In genomic region chr11:68115285-68115684, GRCh38 we compare ENCODE assay signal across 17 cellular contexts. TPM values are rescaled to one million over a fixed set of nuclear protein-coding genes. Genes with fewer than 3 reads are reported as not detected.
DNase-seq lines count a peak whose midpoint lies in the region; ATAC-seq and TF ChIP-seq lines count a peak whose summit lies in the region.
"Had no signal": no experiment of that assay in that cellular context is flagged by ENCODE, and none has a peak within 500 bp of the region (broad histone marks: within the 10 kb centered on the region; RNA-seq: fewer than 3 reads in every experiment).

No MANE protein-coding gene starts in this region.

- H3K27me3 ChIP-seq in right cardiac atrium (ENCODE audit: control insufficient read depth, insufficient read depth) (no peaks in the 10 kb centered on the region), lower lobe of right lung (ENCODE audit: low read depth) (no peaks in the 10 kb centered on the region), upper lobe of left lung (no peaks in the 10 kb centered on the region)
- H3K27me3 ChIP-seq: gastrocnemius medialis had no signal

- H3K27ac ChIP-seq in right cardiac atrium (ENCODE audit: low read length) (no peak overlapping the region), lower lobe of right lung (peak overlapping the region; percentile 32), upper lobe of left lung (peak overlapping the region in 1 of 4 donors; percentile 35)
- H3K27ac ChIP-seq: C4-2B, gastrocnemius medialis had no signal

- H3K27me3 Mint-ChIP-seq in activated T-helper 2 cell treated with anti-CD3 and anti-CD28 coated beads, Interferon-gamma antibody, Interleukin-2, Interleukin-4, amounts not matched to agents 10 μg/mL and 5 μg/mL and 100 μg/mL, durations not matched to agents 14 hours and 24 hours and 36 hours (ENCODE audit: low read depth), result no peaks in the 10 kb centered on the region
- H3K27me3 Mint-ChIP-seq: activated CD8-positive, alpha-beta T cell treated with anti-CD3 and anti-CD28 coated beads for 36 hours had no signal

- peaks cover 17% of the 10 kb centered on the region for H3K4me1 Mint-ChIP-seq in activated T-helper 2 cell treated with anti-CD3 and anti-CD28 coated beads, Interferon-gamma antibody, Interleukin-2, Interleukin-4, amounts not matched to agents 10 μg/mL and 5 μg/mL and 100 μg/mL, durations not matched to agents 14 hours and 24 hours and 36 hours (ENCODE audit: low read depth)

- no peak overlapping the region for H3K4me3 Mint-ChIP-seq in activated T-helper 2 cell treated with anti-CD3 and anti-CD28 coated beads, Interferon-gamma antibody, Interleukin-2, Interleukin-4, amounts not matched to agents 10 μg/mL and 5 μg/mL and 100 μg/mL, durations not matched to agents 14 hours and 24 hours and 36 hours (ENCODE audit: low read depth)
- H3K4me3 Mint-ChIP-seq: activated CD8-positive, alpha-beta T cell treated with anti-CD3 and anti-CD28 coated beads for 36 hours had no signal

- no peak overlapping the region for H3K4me3 ChIP-seq in right cardiac atrium (ENCODE audit: low read length)
- no peak overlapping the region for H3K4me3 ChIP-seq in lower lobe of right lung
- H3K4me3 ChIP-seq in upper lobe of left lung, result no peak overlapping the region
- H3K4me3 ChIP-seq: gastrocnemius medialis, lung had no signal

- H3K9me3 ChIP-seq in right cardiac atrium (ENCODE audit: control insufficient read depth, low read length) (no peaks in the 10 kb centered on the region), lower lobe of right lung (no peaks in the 10 kb centered on the region), upper lobe of left lung (no peaks in the 10 kb centered on the region)
- H3K9me3 ChIP-seq: gastrocnemius medialis had no signal

- H3K4me1 ChIP-seq in right cardiac atrium (ENCODE audit: control insufficient read depth, insufficient read depth, low read length) (peaks cover 4% of the 10 kb centered on the region), lower lobe of right lung (peaks cover 39% of the 10 kb centered on the region), upper lobe of left lung (peaks cover 21 to 45% (median 30%) of the 10 kb centered on the region in 4 donors)

- DNase-seq in Right ventricle myocardium inferior (ENCODE audit: missing footprints) (no peak), right cardiac atrium (no peak), UCSD-AML1 (lab: John Stamatoyannopoulos, UW; ENCODE audit: unreplicated experiment) (peak; percentile 34), lower lobe of right lung (no peak), upper lobe of left lung (no peak), NCI-H1930 (lab: John Stamatoyannopoulos, UW) (no peak)
- DNase-seq in activated T-helper 2 cell treated with anti-CD3 and anti-CD28 coated beads, Interferon-gamma antibody, Interleukin-2, Interleukin-4, amounts not matched to agents 10 μg/mL and 5 μg/mL and 100 μg/mL, durations not matched to agents 14 hours and 24 hours and 36 hours (ENCODE audit: low spot score), result no peak
- DNase-seq in activated CD4-positive, alpha-beta T cell treated with anti-CD3 and anti-CD28 coated beads, Interleukin-2, amount 50 U/mL, for 1 hour, result no peak
- DNase-seq: 8988T; activated CD8-positive, alpha-beta T cell treated with anti-CD3 and anti-CD28 coated beads for 36 hours; DMS79; gastrocnemius medialis; retina; SHP77 treated with DMSO at 0.1 percent for 48 hours; stimulated activated CD4-positive, alpha-beta T cell treated with anti-CD3 and anti-CD28 coated beads, Interleukin-2, amount 100 ng/mL, for 24 hours had no signal

- ATAC-seq in Right ventricle myocardium inferior (peak; percentile 53), right cardiac atrium (no peak), lower lobe of right lung (peak; percentile 30 to 80), upper lobe of left lung (ENCODE audit: low FRiP score in 2 of 2) (peak; percentile 76)
- ATAC-seq: activated CD8-positive, alpha-beta T cell treated with anti-CD3 and anti-CD28 coated beads for 36 hours; gastrocnemius medialis had no signal

- TF ChIP-seq POLR2A in upper lobe of left lung (IDR thresholded peaks at IDR 0.05), result peak in 1 of 4 donors; percentile 10

- peaks cover 19% of the 10 kb centered on the region for H3K36me3 Mint-ChIP-seq in activated T-helper 2 cell treated with anti-CD3 and anti-CD28 coated beads, Interferon-gamma antibody, Interleukin-2, Interleukin-4, amounts not matched to agents 10 μg/mL and 5 μg/mL and 100 μg/mL, durations not matched to agents 14 hours and 24 hours and 36 hours (ENCODE audit: low read depth)

- H3K27ac Mint-ChIP-seq in activated T-helper 2 cell treated with anti-CD3 and anti-CD28 coated beads, Interferon-gamma antibody, Interleukin-2, Interleukin-4, amounts not matched to agents 10 μg/mL and 5 μg/mL and 100 μg/mL, durations not matched to agents 14 hours and 24 hours and 36 hours, result no peak overlapping the region
- H3K27ac Mint-ChIP-seq: activated CD8-positive, alpha-beta T cell treated with anti-CD3 and anti-CD28 coated beads for 36 hours had no signal

- 61% methylated on average over 1 of the region's 1 CpG for WGBS in right cardiac atrium
- WGBS in upper lobe of left lung, 2 donors, result 64 to 71% methylated on average over 1 of the region's 1 CpG

- H3K36me3 ChIP-seq in lower lobe of right lung (no peaks in the 10 kb centered on the region), upper lobe of left lung (no peaks in the 10 kb centered on the region)
- H3K36me3 ChIP-seq: gastrocnemius medialis had no signal

- no peaks in the 10 kb centered on the region for H3K9me3 Mint-ChIP-seq in activated T-helper 2 cell treated with anti-CD3 and anti-CD28 coated beads, Interferon-gamma antibody, Interleukin-2, Interleukin-4, amounts not matched to agents 10 μg/mL and 5 μg/mL and 100 μg/mL, durations not matched to agents 14 hours and 24 hours and 36 hours
- H3K9me3 Mint-ChIP-seq: activated CD8-positive, alpha-beta T cell treated with anti-CD3 and anti-CD28 coated beads for 36 hours had no signal

- TF ChIP-seq CTCF in lower lobe of right lung (IDR thresholded peaks at IDR 0.05), result no peak
- no peak for TF ChIP-seq CTCF in upper lobe of left lung (IDR thresholded peaks at IDR 0.05)

- no peak for TF ChIP-seq EP300 in upper lobe of left lung (IDR thresholded peaks at IDR 0.05)

- intact Hi-C loops in Right ventricle myocardium inferior (cut with DNase I) (no loop called here), right cardiac atrium (cut with DNase I) (loop anchor here in 1 of 4 donors (5.0 kb wide), 1 partner anchor 78 kb away; the partner anchor contains the start of gene TCIRG1), lower lobe of right lung (cut with DNase I) (no loop called here)
- intact Hi-C loops in activated T-helper 2 cell treated with anti-CD3 and anti-CD28 coated beads, Interferon-gamma antibody, Interleukin-2, Interleukin-4, amounts not matched to agents 10 μg/mL and 5 μg/mL and 100 μg/mL, durations not matched to agents 14 hours and 24 hours and 36 hours (cut with micrococcal nuclease), result no loop called here

RNA-seq across cellular contexts. Expression of gene CHKA, which starts 5.9 kb away (rescaled TPM):
- total RNA-seq in Right ventricle myocardium inferior (7.6 TPM), right cardiac atrium (10 to 100 TPM in 2 of 4 donors, 1 to 10 TPM in 2; 8.7 to 11.1 (median 9.7) TPM), lower lobe of right lung (43.0 TPM), upper lobe of left lung (100 to 1,000 TPM in 1 of 6 donors, 10 to 100 TPM in 5; 34.5 to 128 (median 59.1) TPM)
- 10.9 TPM for polyA plus RNA-seq in right cardiac atrium
- total RNA-seq in activated T-helper 2 cell treated with anti-CD3 and anti-CD28 coated beads, Interferon-gamma antibody, Interleukin-2, Interleukin-4, amounts not matched to agents 10 μg/mL and 5 μg/mL and 100 μg/mL, durations not matched to agents 14 hours and 24 hours and 36 hours, result 16.9 and 20.4 TPM in 2 replicates

Comparison
In these comparisons a context has a peak if more than half of its experiments do, and no peak if none do; other contexts are left out.
1. ATAC-seq: peak in Right ventricle myocardium inferior (single experiment), lower lobe of right lung (2 of 2) and upper lobe of left lung (2 of 2); none in right cardiac atrium (0 of 2).